ENCODE assay signal across 19 cellular contexts in the genomic region with DNA sequence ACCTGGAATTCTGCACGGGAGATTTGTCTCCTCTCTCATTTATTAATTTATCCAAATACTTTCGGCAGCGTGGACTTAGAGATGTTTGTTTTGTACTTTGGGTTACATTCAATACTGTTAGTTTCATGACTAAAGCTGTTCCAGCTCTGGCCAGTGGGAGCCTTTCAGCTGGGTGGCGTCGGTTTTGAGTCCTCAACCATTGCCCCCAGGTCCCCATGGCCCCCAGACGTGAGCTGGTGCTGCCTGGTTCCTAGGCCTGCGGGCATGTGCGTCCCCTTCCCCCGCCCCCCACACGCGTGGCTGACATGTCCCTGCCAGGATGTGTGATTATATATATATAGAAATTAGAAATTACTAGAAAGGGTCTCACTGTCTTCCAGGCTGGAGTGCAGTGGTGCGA. TPM values are rescaled to one million over a fixed set of nuclear protein-coding genes. Genes with fewer than 3 reads are reported as not detected.
DNase-seq lines count a peak whose midpoint lies in the region; ATAC-seq and TF ChIP-seq lines count a peak whose summit lies in the region.
"Had no signal": no experiment of that assay in that cellular context is flagged by ENCODE, and none has a peak within 500 bp of the region (broad histone marks: within the 10 kb centered on the region; RNA-seq: fewer than 3 reads in every experiment).

No MANE protein-coding gene starts in this region.

- CTCF ChIA-PET in WTC11 (lab: Charles Lee) = interaction anchor here (1.0 to 1.6 kb wide), 7 partner anchors 9 to 286 kb away, joined by 3 to 9 read pairs (median 3); no protein-coding TSS in a partner anchor

- intact Hi-C loops in activated T-helper 1 cell treated with anti-CD3 and anti-CD28 coated beads, Interleukin-12 subunit alpha, Interleukin-12 subunit beta, Interleukin-2, Interleukin-4 antibody, amounts not matched to agents 30 ng/mL and 10 ng/mL and 1 ng/mL, durations not matched to agents 14 hours and 24 hours and 36 hours (cut with micrococcal nuclease) = no loop called here

- H3K9me3 Mint-ChIP-seq in WTC11 = no peaks in the 10 kb centered on the region
- no peaks in the 10 kb centered on the region for H3K9me3 Mint-ChIP-seq in activated T-helper 1 cell treated with anti-CD3 and anti-CD28 coated beads, Interleukin-12 subunit alpha, Interleukin-12 subunit beta, Interleukin-2, Interleukin-4 antibody, amounts not matched to agents 30 ng/mL and 10 ng/mL and 1 ng/mL, durations not matched to agents 14 hours and 24 hours and 36 hours
- H3K9me3 Mint-ChIP-seq: T-cell had no signal

- no peaks in the 10 kb centered on the region for H3K9me3 ChIP-seq in neural cell (ENCODE audit: low read length)
- H3K9me3 ChIP-seq: BE2C had no signal

- no peaks in the 10 kb centered on the region; the same call in 1 of the 2 replicates for H3K4me1 Mint-ChIP-seq in WTC11
- no peaks in the 10 kb centered on the region for H3K4me1 Mint-ChIP-seq in activated T-helper 1 cell treated with anti-CD3 and anti-CD28 coated beads, Interleukin-12 subunit alpha, Interleukin-12 subunit beta, Interleukin-2, Interleukin-4 antibody, amounts not matched to agents 30 ng/mL and 10 ng/mL and 1 ng/mL, durations not matched to agents 14 hours and 24 hours and 36 hours (ENCODE audit: low read depth)
- H3K4me1 Mint-ChIP-seq: T-cell had no signal

- no peaks in the 10 kb centered on the region for H3K9me2 ChIP-seq in neural cell (ENCODE audit: insufficient read depth, low read length)

- H3K36me3 ChIP-seq in GM06990 (ENCODE audit: control insufficient read depth, insufficient read depth, low read length) = no peaks in the 10 kb centered on the region
- H3K36me3 ChIP-seq in neural cell (ENCODE audit: insufficient read depth, low read length) = no peaks in the 10 kb centered on the region

- ATAC-seq in WTC11 (no peak), GM19023 (IDR thresholded peaks at IDR 0.05; ENCODE audit: unreplicated experiment) (no peak)
- ATAC-seq: T-cell had no signal

- H3K27me3 ChIP-seq in GM06990 (replicated peaks; ENCODE audit: control insufficient read depth, insufficient read depth, low read length) (peaks cover 1% of the 10 kb centered on the region; the same call in 1 of the 2 replicates), neural cell (ENCODE audit: insufficient read depth, low read depth, low read length) (no peaks in the 10 kb centered on the region)
- H3K27me3 ChIP-seq: BE2C had no signal

- no peak overlapping the region for H3K4me2 ChIP-seq in neural cell (ENCODE audit: low read length)
- H3K4me2 ChIP-seq: PC-9 had no signal

- no peaks in the 10 kb centered on the region for H3K79me2 ChIP-seq in neural cell (replicated peaks; ENCODE audit: insufficient read depth, low read length)

- DNase-seq in 8988T (peak; percentile 38), GM06990 (ENCODE audit: extremely low read depth, insufficient read length) (no peak), WTC11 (ENCODE audit: low spot score) (no peak)
- no peak for DNase-seq in activated effector memory CD4-positive, alpha-beta T cell treated with anti-CD3 and anti-CD28 coated beads, Interleukin-2, amount 50 U/mL, for 16 hours
- DNase-seq in activated T-helper 1 cell treated with anti-CD3 and anti-CD28 coated beads, Interleukin-12 subunit alpha, Interleukin-12 subunit beta, Interleukin-2, Interleukin-4 antibody, amounts not matched to agents 30 ng/mL and 10 ng/mL and 1 ng/mL, durations not matched to agents 14 hours and 24 hours and 36 hours (ENCODE audit: low spot score) = no peak
- DNase-seq: BE2C, Calu3, NCI-H1048, NCI-H1417, NCI-H1694, NCI-H2029 treated with DMSO at 0.1 percent for 48 hours, NCI-H748 treated with DMSO at 0.1 percent for 48 hours, PC-9, Right ventricle myocardium superior, T-cell had no signal

- H3F3A ChIP-seq in neural cell (ENCODE audit: insufficient read depth, low read length, poor library complexity, severe bottlenecking) = no peaks in the 10 kb centered on the region

- H2AFZ ChIP-seq in neural cell (ENCODE audit: low read depth, low read length) = no peak overlapping the region
- H2AFZ ChIP-seq: PC-9 had no signal

- no peak overlapping the region for H3K27ac ChIP-seq in neural cell (ENCODE audit: low read length)
- H3K27ac ChIP-seq: HL-60, PC-9 had no signal

- no peak for TF ChIP-seq RAD21 in neural cell (conservative IDR thresholded peaks at IDR 0.05)

- H3K4me3 Mint-ChIP-seq in WTC11 = no peak overlapping the region
- no peak overlapping the region for H3K4me3 Mint-ChIP-seq in activated T-helper 1 cell treated with anti-CD3 and anti-CD28 coated beads, Interleukin-12 subunit alpha, Interleukin-12 subunit beta, Interleukin-2, Interleukin-4 antibody, amounts not matched to agents 30 ng/mL and 10 ng/mL and 1 ng/mL, durations not matched to agents 14 hours and 24 hours and 36 hours
- H3K4me3 Mint-ChIP-seq: T-cell had no signal

- H3K4me3 ChIP-seq in GM06990 (replicated peaks; ENCODE audit: low read depth, low read length) = no peak overlapping the region
- H3K4me3 ChIP-seq in neural cell (ENCODE audit: low read length) = no peak overlapping the region
- H3K4me3 ChIP-seq: PC-9 had no signal

- H3K9ac ChIP-seq in neural cell (ENCODE audit: low read length) = no peak overlapping the region

- H3K27ac Mint-ChIP-seq in WTC11 = 0 out of 2 replicates have a peak overlapping the region, but pooled peaks have one; percentile 65
- no peak overlapping the region for H3K27ac Mint-ChIP-seq in activated T-helper 1 cell treated with anti-CD3 and anti-CD28 coated beads, Interleukin-12 subunit alpha, Interleukin-12 subunit beta, Interleukin-2, Interleukin-4 antibody, amounts not matched to agents 30 ng/mL and 10 ng/mL and 1 ng/mL, durations not matched to agents 14 hours and 24 hours and 36 hours
- H3K27ac Mint-ChIP-seq: T-cell had no signal

- POLR2A ChIA-PET in WTC11 (lab: Charles Lee) = no interaction called here

- no peaks in the 10 kb centered on the region for H4K20me1 ChIP-seq in neural cell (ENCODE audit: insufficient read depth)

- no peaks in the 10 kb centered on the region for H3K36me3 Mint-ChIP-seq in WTC11
- H3K36me3 Mint-ChIP-seq in activated T-helper 1 cell treated with anti-CD3 and anti-CD28 coated beads, Interleukin-12 subunit alpha, Interleukin-12 subunit beta, Interleukin-2, Interleukin-4 antibody, amounts not matched to agents 30 ng/mL and 10 ng/mL and 1 ng/mL, durations not matched to agents 14 hours and 24 hours and 36 hours (ENCODE audit: low read depth) = no peaks in the 10 kb centered on the region
- H3K36me3 Mint-ChIP-seq: T-cell had no signal

- no peak for TF ChIP-seq EP300 in neural cell (conservative IDR thresholded peaks at IDR 0.05; ENCODE audit: poor library complexity, severe bottlenecking)

- TF ChIP-seq CTCF in GM06990 (IDR thresholded peaks at IDR 0.05; ENCODE audit: insufficient read depth, low read length, poor library complexity, severe bottlenecking) (peak; percentile 0), WTC11 (IDR thresholded peaks at IDR 0.05) (no peak), neural cell (IDR thresholded peaks at IDR 0.05; ENCODE audit: poor library complexity, severe bottlenecking) (peak; percentile 1)

- no peaks in the 10 kb centered on the region for H3K27me3 Mint-ChIP-seq in WTC11 (ENCODE audit: low read depth)
- no peaks in the 10 kb centered on the region for H3K27me3 Mint-ChIP-seq in activated T-helper 1 cell treated with anti-CD3 and anti-CD28 coated beads, Interleukin-12 subunit alpha, Interleukin-12 subunit beta, Interleukin-2, Interleukin-4 antibody, amounts not matched to agents 30 ng/mL and 10 ng/mL and 1 ng/mL, durations not matched to agents 14 hours and 24 hours and 36 hours (ENCODE audit: insufficient read depth)
- H3K27me3 Mint-ChIP-seq: T-cell had no signal

TF ChIP-seq in WTC11, 78 proteins besides CTCF, POLR2A, EP300 and RAD21 (continues in another document):
- TF ChIP-seq ZBTB43 (CRISPR knock-in tag; IDR thresholded peaks at IDR 0.05) (no peak), RORB (CRISPR knock-in tag; IDR thresholded peaks at IDR 0.05) (no peak), ATF1 (CRISPR knock-in tag; IDR thresholded peaks at IDR 0.05) (no peak)

TF ChIP-seq in neural cell, 6 proteins besides CTCF, POLR2A, EP300 and RAD21:
- no peak for TF ChIP-seq REST (IDR thresholded peaks at IDR 0.05; ENCODE audit: borderline replicate concordance)
- TF ChIP-seq MXI1 (conservative IDR thresholded peaks at IDR 0.05; ENCODE audit: poor library complexity, severe bottlenecking) = no peak
- TF ChIP-seq SMC3 (conservative IDR thresholded peaks at IDR 0.05; ENCODE audit: poor library complexity) = no peak
- no peak for TF ChIP-seq TAF1 (IDR thresholded peaks at IDR 0.05; ENCODE audit: low read depth)
- no peak for TF ChIP-seq EZH2 (IDR thresholded peaks at IDR 0.05; ENCODE audit: borderline replicate concordance, insufficient read depth, low read length, poor library complexity, severe bottlenecking)
- TF ChIP-seq POLR2AphosphoS5 (IDR thresholded peaks at IDR 0.05) = no peak

RNA-seq across cellular contexts. Expression of gene KIF26A, which starts 48.2 kb away (rescaled TPM):
- 36.4 to 53.4 TPM (median 39.5 TPM) in 3 replicates for total RNA-seq in WTC11 (2021)
- 11.2 and 12.2 TPM in 2 replicates for polyA plus RNA-seq in neural cell
- 24.1 and 31.9 TPM in 2 replicates for polyA minus RNA-seq in neural cell
- total RNA-seq in activated T-helper 1 cell treated with anti-CD3 and anti-CD28 coated beads, Interleukin-12 subunit alpha, Interleukin-12 subunit beta, Interleukin-2, Interleukin-4 antibody, amounts not matched to agents 30 ng/mL and 10 ng/mL and 1 ng/mL, durations not matched to agents 14 hours and 24 hours and 36 hours = 0.05 and 0.17 TPM in 2 replicates
- total RNA-seq: RPMI7951 had no signal

Comparison
In these comparisons a context has a peak if more than half of its experiments do, and no peak if none do; other contexts are left out.
1. RNA of gene KIF26A, which starts 48.2 kb away (total RNA-seq): 36.4 to 53.4 TPM in WTC11; 0.05 to 0.17 TPM in activated T-helper 1 cell treated with anti-CD3 and anti-CD28 coated beads, Interleukin-12 subunit alpha, Interleukin-12 subunit beta, Interleukin-2, Interleukin-4 antibody, amounts not matched to agents 30 ng/mL and 10 ng/mL and 1 ng/mL, durations not matched to agents 14 hours and 24 hours and 36 hours; every median in the first group is over 10 times any median in the second.